Comparison of ENCODE assay signal across 24 cellular contexts in the genomic region with DNA sequence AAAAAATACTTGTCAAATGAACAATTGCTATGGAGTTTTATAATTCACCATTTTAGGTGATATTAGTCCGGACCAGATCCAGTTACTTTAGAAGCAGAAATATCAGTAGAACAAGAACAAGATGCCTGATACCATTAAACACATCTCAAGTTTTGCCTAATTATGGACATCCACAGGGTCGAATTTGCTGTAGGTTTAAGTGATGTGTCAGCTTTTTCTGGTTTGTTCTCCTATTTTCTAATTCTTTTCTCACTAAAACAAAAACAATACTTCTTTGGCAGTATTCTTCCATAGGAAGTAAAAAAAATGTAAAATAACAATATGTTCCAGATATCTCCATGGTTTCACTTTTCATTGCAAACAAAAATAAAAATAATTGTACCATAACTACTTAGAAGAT.
"Had no signal": no experiment of that assay in that cellular context is flagged by ENCODE, and none has a peak within 500 bp of the region (broad histone marks: within the 10 kb centered on the region; RNA-seq: fewer than 3 reads in every experiment).

No MANE protein-coding gene starts in this region.

- H3K9me3 ChIP-seq: colonic mucosa, esophagus squamous epithelium, gastrocnemius medialis, heart right ventricle, left lung, lower lobe of right lung, mucosa of descending colon had no signal

- FAIRE-seq: islet of Langerhans, keratinocyte had no signal

- H3K27me3 ChIP-seq: colonic mucosa, esophagus squamous epithelium, gastrocnemius medialis, heart right ventricle, left lung had no signal

- H3K36me3 ChIP-seq: colonic mucosa, esophagus squamous epithelium, gastrocnemius medialis, heart right ventricle, left lung, lower lobe of right lung had no signal

- H3K27ac ChIP-seq: colonic mucosa, epithelial cell of prostate, esophagus squamous epithelium, gastrocnemius medialis, heart right ventricle, left lung, lower lobe of right lung had no signal

- H3K4me1 ChIP-seq: colonic mucosa, esophagus squamous epithelium, heart right ventricle, left lung, lower lobe of right lung had no signal

- ATAC-seq: effector memory CD8-positive, alpha-beta T cell; esophagus mucosa; gastrocnemius medialis; heart right ventricle; left cardiac atrium; left lung; left ventricle myocardium superior; lower lobe of right lung; mucosa of descending colon had no signal

- H3K4me3 ChIP-seq: colonic mucosa, esophagus squamous epithelium, gastrocnemius medialis, heart right ventricle, left lung, lower lobe of right lung, mucosa of descending colon had no signal

- DNase-seq: colonic mucosa; cortex of kidney; effector CD8-positive, alpha-beta T cell; effector memory CD8-positive, alpha-beta T cell; endodermal cell; erythroblast; esophagus squamous epithelium; foreskin fibroblast; foreskin melanocyte; gastrocnemius medialis; glutamatergic neuron; head of caudate nucleus; heart right ventricle; hippocampal formation; left cardiac atrium; left lung; left ventricle myocardium superior; lower lobe of right lung; mesenchymal stem cell; mucosa of descending colon had no signal
